ENCODE assay signal across 8 cellular contexts in the genomic region with DNA sequence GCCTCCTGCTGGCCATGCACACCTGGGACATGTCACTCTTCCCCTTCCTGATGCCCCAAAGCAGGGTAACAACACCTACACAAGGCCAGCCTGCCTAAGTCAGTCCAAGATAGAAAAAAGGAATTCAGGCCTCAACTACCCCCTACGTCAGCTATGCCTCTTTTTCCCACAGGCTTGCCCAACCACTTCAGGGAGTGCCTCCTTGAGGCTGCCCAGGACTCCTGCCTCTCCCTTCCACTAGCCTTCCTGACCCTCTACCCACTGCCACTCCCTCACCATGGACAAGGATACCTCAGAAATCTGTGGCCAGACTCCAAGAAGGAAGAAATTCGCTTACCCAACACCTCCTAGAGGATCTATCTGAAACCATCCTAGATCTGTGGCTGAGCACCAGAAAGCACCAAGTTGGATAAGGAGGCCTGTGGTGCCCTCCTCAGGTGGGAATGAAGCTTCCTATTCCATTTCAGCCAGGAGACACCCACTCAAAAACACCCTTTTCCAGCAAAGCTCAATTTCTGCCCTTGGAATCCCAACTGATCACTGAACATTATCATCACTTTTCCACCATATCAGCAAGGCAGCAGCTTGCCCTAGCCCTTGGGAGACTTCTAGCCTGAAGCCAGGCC. TPM values are rescaled to one million over a fixed set of nuclear protein-coding genes. Genes with fewer than 3 reads are reported as not detected.
DNase-seq lines count a peak whose midpoint lies in the region; ATAC-seq and TF ChIP-seq lines count a peak whose summit lies in the region.

No MANE protein-coding gene starts in this region.

- H3K9me3 ChIP-seq in mammary epithelial cell (replicated peaks; ENCODE audit: insufficient read depth, low read length) (no peaks in the 10 kb centered on the region), mucosa of rectum (ENCODE audit: control insufficient read depth in 2 of 2, low read length in 2 of 2) (no peaks in the 10 kb centered on the region)

- H3K9ac ChIP-seq in mammary epithelial cell (ENCODE audit: insufficient read depth, low read length) (no peak overlapping the region), mucosa of rectum (ENCODE audit: low read depth in 1 of 2, low read length in 2 of 2) (peak overlapping the region; percentile 98)

- no peak for DNase-seq in AG09309 (ENCODE audit: low read depth)
- peak; percentile 18 for DNase-seq in HT-29 (ENCODE audit: low spot score)
- peak; percentile 9 for DNase-seq in mammary epithelial cell
- no peak for DNase-seq in NCI-H2171 treated with DMSO at 0.1 percent for 48 hours (lab: John Stamatoyannopoulos, UW)
- DNase-seq in GM19238 (ENCODE audit: insufficient read length, low spot score) = no peak
- no peak for DNase-seq in UCSD-AML1 (lab: John Stamatoyannopoulos, UW; ENCODE audit: unreplicated experiment)

- H2AFZ ChIP-seq in mammary epithelial cell (ENCODE audit: low read depth, low read length) = no peak overlapping the region

- CTCF ChIA-PET in mammary epithelial cell (lab: Charles Lee; ENCODE audit: low non-redundant PET) = no interaction called here

- H3K4me3 ChIP-seq in AG09309 (ENCODE audit: control insufficient read depth, low read depth, low read length) = peak overlapping the region; percentile 78
- peak overlapping the region; percentile 2 to 92 (median 86) for H3K4me3 ChIP-seq in mammary epithelial cell (replicated peaks in 1 of 3; ENCODE audit: insufficient read depth in 1 of 3, low read depth in 2 of 3, low read length in 3 of 3)
- peak overlapping the region; percentile 94 to 96 for H3K4me3 ChIP-seq in mucosa of rectum (ENCODE audit: low read length in 2 of 2)

- WGBS in mammary epithelial cell (ENCODE audit: low coverage, missing lambda C conversion rate) = 53% methylated on average over 2 of the region's 2 CpGs

- H3K36me3 ChIP-seq in mammary epithelial cell (ENCODE audit: insufficient read depth, low read length) = peaks cover 7% of the 10 kb centered on the region
- H3K36me3 ChIP-seq in mucosa of rectum (ENCODE audit: control insufficient read depth in 2 of 2, insufficient read depth in 2 of 2, low read length in 2 of 2) = peaks cover 30 to 32% of the 10 kb centered on the region in 2 donors

- H3K4me2 ChIP-seq in mammary epithelial cell (ENCODE audit: insufficient read depth, low read depth, low read length) = peak overlapping the region; percentile 90

- no peak for TF ChIP-seq POLR2A in GM18505 (IDR thresholded peaks at IDR 0.05; ENCODE audit: borderline replicate concordance, extremely low read depth, insufficient read depth, insufficient read length)

- no peak for TF ChIP-seq CTCF in AG09309 (IDR thresholded peaks at IDR 0.05; ENCODE audit: control insufficient read depth, insufficient read depth, low read depth, low read length, missing control alignments)
- peak in 1 of 2 donors; percentile 20 for TF ChIP-seq CTCF in mammary epithelial cell (conservative IDR thresholded peaks at IDR 0.05 in 1 of 2, IDR thresholded peaks at IDR 0.05 in 1 of 2; ENCODE audit: extremely low read depth in 1 of 2, insufficient read depth in 1 of 2, low read depth in 1 of 2, low read length in 2 of 2)

- peaks cover 64% of the 10 kb centered on the region for H3K79me2 ChIP-seq in mammary epithelial cell (ENCODE audit: insufficient read depth, low read length)

- H3K27ac ChIP-seq in mammary epithelial cell (ENCODE audit: insufficient read depth, low read depth, low read length) (no peak overlapping the region), mucosa of rectum (ENCODE audit: low read depth in 2 of 2, low read length in 2 of 2) (no peak overlapping the region)

- BruUV-seq in mammary epithelial cell (replicated peaks; lab: Mats Ljungman, UMichigan) = no TSS peak

- peaks cover 12% of the 10 kb centered on the region for H4K20me1 ChIP-seq in mammary epithelial cell (ENCODE audit: insufficient read depth, low read length)

- dilution Hi-C loops in mammary epithelial cell (cut with HindIII; ENCODE audit: low sequenced_read_pairs) = no loop called here

- H3K27me3 ChIP-seq in mammary epithelial cell (ENCODE audit: insufficient read depth, low read length) (no peaks in the 10 kb centered on the region), mucosa of rectum (ENCODE audit: control insufficient read depth in 2 of 2, insufficient read depth in 2 of 2, low read length in 2 of 2) (no peaks in the 10 kb centered on the region)

- ATAC-seq in GM18505 (IDR thresholded peaks at IDR 0.05; ENCODE audit: unreplicated experiment) = no peak

- intact Hi-C loops in mammary epithelial cell (cut with micrococcal nuclease) = loop anchor here (1.0 to 5.0 kb wide), 4 partner anchors 11 to 151 kb away; partner anchors contain the start of gene KANTR

- in situ Hi-C loops in mammary epithelial cell (cut with MboI; ENCODE audit: low sequenced_read_pairs in 2 of 2) = no loop called here

- H3K4me1 ChIP-seq in mammary epithelial cell (ENCODE audit: insufficient read depth, low read length) = peaks cover 27% of the 10 kb centered on the region
- peaks cover 23 to 24% of the 10 kb centered on the region in 2 donors for H3K4me1 ChIP-seq in mucosa of rectum (ENCODE audit: control insufficient read depth in 2 of 2, insufficient read depth in 2 of 2, low read length in 2 of 2)

RNA-seq across cellular contexts. Expression of gene KDM5C, which starts 1.8 kb away (rescaled TPM):
- total RNA-seq in HT-29 (2014; rRNA removed; shearing (Covaris generic)) = 126 and 128 TPM in 2 replicates
- 100 to 1,000 TPM; 106 to 125 TPM for total RNA-seq in mammary epithelial cell
- 40.2 TPM for polyA plus RNA-seq in mammary epithelial cell
- polyA minus RNA-seq in mammary epithelial cell = 90.0 TPM

RNA-seq across cellular contexts. Expression of gene IQSEC2, which starts 58.2 kb away (rescaled TPM):
- total RNA-seq in HT-29 (2014; rRNA removed; shearing (Covaris generic)) = 11.7 and 13.5 TPM in 2 replicates
- total RNA-seq in mammary epithelial cell = 10 to 100 TPM; 12.0 to 12.3 TPM
- polyA plus RNA-seq in mammary epithelial cell = 4.1 TPM
- polyA minus RNA-seq in mammary epithelial cell = 10.7 TPM

Comparison
In these comparisons a context has a peak if more than half of its experiments do, and no peak if none do; other contexts are left out.
1. DNase-seq: peak in HT-29 (single experiment) and mammary epithelial cell (single experiment); none in AG09309 (single experiment), NCI-H2171 treated with DMSO at 0.1 percent for 48 hours (single experiment), GM19238 (single experiment) and UCSD-AML1 (single experiment).
2. Peak in every context shown above with its lines, with median percentiles within 50 percentile points of each other: H3K4me3 ChIP-seq.